17 cellular contexts compared by ENCODE assay signal in genomic region chr4:159855731-159856130, GRCh38.
DNase-seq lines count a peak whose midpoint lies in the region; ATAC-seq and TF ChIP-seq lines count a peak whose summit lies in the region.
"Had no signal": no experiment of that assay in that cellular context is flagged by ENCODE, and none has a peak within 500 bp of the region (broad histone marks: within the 10 kb centered on the region; RNA-seq: fewer than 3 reads in every experiment).

No MANE protein-coding gene starts in this region.

- no peaks in the 10 kb centered on the region for H3K36me3 Mint-ChIP-seq in neural progenitor cell
- H3K36me3 Mint-ChIP-seq in activated naive CD4-positive, alpha-beta T cell treated with anti-CD3 and anti-CD28 coated beads, Interleukin-2, amount 50 U/mL, for 72 hours, result no peaks in the 10 kb centered on the region
- H3K36me3 Mint-ChIP-seq: CD14-positive monocyte; CD4-positive, alpha-beta memory T cell; IgD-negative memory B cell had no signal

- H2AFZ ChIP-seq in neural progenitor cell (replicated peaks), result no peak overlapping the region
- H2AFZ ChIP-seq: GM23248 had no signal

- H3K36me3 ChIP-seq in neural progenitor cell, result no peaks in the 10 kb centered on the region
- H3K36me3 ChIP-seq in colonic mucosa, result no peaks in the 10 kb centered on the region
- H3K36me3 ChIP-seq: BLaER1 had no signal

- H3K4me3 Mint-ChIP-seq in neural progenitor cell, result no peak overlapping the region
- H3K4me3 Mint-ChIP-seq: CD14-positive monocyte; CD4-positive, alpha-beta memory T cell; IgD-negative memory B cell had no signal

- H3K79me2 ChIP-seq in neural progenitor cell (ENCODE audit: low read depth), result no peaks in the 10 kb centered on the region

- H3K9ac ChIP-seq in neural progenitor cell, result no peak overlapping the region
- H3K9ac ChIP-seq in colonic mucosa (ENCODE audit: low read depth in 2 of 2, low read length in 2 of 2), result no peak overlapping the region
- H3K9ac ChIP-seq: BLaER1, GM23248 had no signal

- H3K4me2 ChIP-seq in neural progenitor cell, result peak overlapping the region; percentile 8
- H3K4me2 ChIP-seq: A549, BLaER1 had no signal

- H4K20me1 ChIP-seq in neural progenitor cell (ENCODE audit: low read depth), result no peaks in the 10 kb centered on the region
- H4K20me1 ChIP-seq: BLaER1 had no signal

- H3K4me3 ChIP-seq in neural progenitor cell (no peak overlapping the region), colonic mucosa (no peak overlapping the region)
- H3K4me3 ChIP-seq: A549, BLaER1, GM23248 had no signal

- peaks cover 1% of the 10 kb centered on the region for H3K9me3 Mint-ChIP-seq in neural progenitor cell
- H3K9me3 Mint-ChIP-seq in activated naive CD4-positive, alpha-beta T cell treated with anti-CD3 and anti-CD28 coated beads, Interleukin-2, amount 50 U/mL, for 72 hours, result peaks cover 4 to 8% of the 10 kb centered on the region in 2 donors

- intact Hi-C loops in colonic mucosa (cut with DNase I), result no loop called here

- H3K27ac ChIP-seq in neural progenitor cell (no peak overlapping the region), colonic mucosa (no peak overlapping the region)
- H3K27ac ChIP-seq: 22Rv1, A549, BLaER1, GM23248 had no signal

- no peak overlapping the region for H3K27ac Mint-ChIP-seq in neural progenitor cell
- H3K27ac Mint-ChIP-seq in activated naive CD4-positive, alpha-beta T cell treated with anti-CD3 and anti-CD28 coated beads, Interleukin-2, amount 50 U/mL, for 72 hours, result no peak overlapping the region
- H3K27ac Mint-ChIP-seq: CD14-positive monocyte; CD4-positive, alpha-beta memory T cell; IgD-negative memory B cell had no signal

- peaks cover 16% of the 10 kb centered on the region for H3F3A ChIP-seq in neural progenitor cell (ENCODE audit: low read depth)

- H3K4me1 Mint-ChIP-seq in neural progenitor cell, result peaks cover 10% of the 10 kb centered on the region
- H3K4me1 Mint-ChIP-seq: CD14-positive monocyte; CD4-positive, alpha-beta memory T cell; IgD-negative memory B cell had no signal

- DNase-seq in DMS 273 (lab: John Stamatoyannopoulos, UW; ENCODE audit: unreplicated experiment) (peak; percentile 54), DMS 273 treated with DMSO at 0.1 percent for 48 hours (lab: John Stamatoyannopoulos, UW) (no peak), NCI-H524 (lab: John Stamatoyannopoulos, UW) (peak; percentile 60 to 86), NCI-H82 treated with DMSO at 0.1 percent for 48 hours (lab: John Stamatoyannopoulos, UW; ENCODE audit: unreplicated experiment) (peak; percentile 12), neural progenitor cell (ENCODE audit: low spot score) (peak; percentile 30), NOMO-1 treated with dmso at 0.1 percent for 144 hours (lab: John Stamatoyannopoulos, UW; ENCODE audit: unreplicated experiment) (no peak), colonic mucosa (no peak)
- DNase-seq in activated naive CD4-positive, alpha-beta T cell treated with anti-CD3 and anti-CD28 coated beads, Interleukin-2, amount 50 U/mL, for 72 hours (ENCODE audit: low spot score in 2 of 2), result no peak
- DNase-seq: CD4-positive, alpha-beta memory T cell; GM23248; HCEC 1CT had no signal

- no peak for TF ChIP-seq CTCF in neural progenitor cell (IDR thresholded peaks at IDR 0.05)
- TF ChIP-seq CTCF in colonic mucosa (IDR thresholded peaks at IDR 0.05), result no peak

- no peaks in the 10 kb centered on the region for H3K9me3 ChIP-seq in neural progenitor cell (ENCODE audit: low read depth)
- no peaks in the 10 kb centered on the region for H3K9me3 ChIP-seq in colonic mucosa
- H3K9me3 ChIP-seq: A549, BLaER1 had no signal

- no peak for ATAC-seq in activated naive CD4-positive, alpha-beta T cell treated with anti-CD3 and anti-CD28 coated beads, Interleukin-2, amount 50 U/mL, for 72 hours
- ATAC-seq: A549, HepG2 had no signal

- H3K4me1 ChIP-seq in neural progenitor cell (peaks cover 29% of the 10 kb centered on the region), colonic mucosa (no peaks in the 10 kb centered on the region)
- H3K4me1 ChIP-seq: A549, BLaER1 had no signal

- H3K27me3 Mint-ChIP-seq in neural progenitor cell (ENCODE audit: insufficient read depth, low read depth), result peaks cover 4% of the 10 kb centered on the region
- H3K27me3 Mint-ChIP-seq: CD4-positive, alpha-beta memory T cell; IgD-negative memory B cell had no signal

- H3K27me3 ChIP-seq in neural progenitor cell, result no peaks in the 10 kb centered on the region
- no peaks in the 10 kb centered on the region for H3K27me3 ChIP-seq in colonic mucosa
- H3K27me3 ChIP-seq: BLaER1 had no signal

Comparison
In these comparisons a context has a peak if more than half of its experiments do, and no peak if none do; other contexts are left out.
1. DNase-seq: peak in DMS 273 (single experiment), NCI-H524 (2 of 2), NCI-H82 treated with DMSO at 0.1 percent for 48 hours (single experiment) and neural progenitor cell (single experiment); none in DMS 273 treated with DMSO at 0.1 percent for 48 hours (single experiment), NOMO-1 treated with dmso at 0.1 percent for 144 hours (single experiment), activated naive CD4-positive, alpha-beta T cell treated with anti-CD3 and anti-CD28 coated beads, Interleukin-2, amount 50 U/mL, for 72 hours (0 of 2) and colonic mucosa (single experiment).